1 cellular context compared by ENCODE assay signal in the genomic region with DNA sequence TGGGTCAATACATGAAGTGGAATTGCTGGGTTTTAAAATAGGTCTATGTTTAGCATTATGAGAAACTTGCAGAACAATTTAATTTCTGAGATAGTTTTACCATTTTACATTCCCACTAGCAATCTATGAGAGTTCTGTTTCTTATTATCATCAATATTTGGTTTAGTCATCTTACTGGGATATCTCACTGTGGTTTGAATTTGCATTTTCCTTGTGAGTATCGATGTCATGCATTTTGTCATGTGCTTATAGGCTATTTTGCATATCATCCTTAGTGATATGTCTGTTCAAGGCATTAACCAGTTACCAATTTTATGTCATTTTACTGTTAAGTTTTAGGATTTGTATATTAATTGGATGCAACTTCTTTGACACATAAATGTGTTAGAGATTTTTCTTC.
TF ChIP-seq lines count a peak whose summit lies in the region.

No MANE protein-coding gene starts in this region.

TF ChIP-seq in SK-N-SH treated with all-trans-retinoic acid at 6 μM for 48 hours, 23 proteins besides CTCF, POLR2A, EP300 and RAD21 (continued from another document):
- TF ChIP-seq, protein P1, sequence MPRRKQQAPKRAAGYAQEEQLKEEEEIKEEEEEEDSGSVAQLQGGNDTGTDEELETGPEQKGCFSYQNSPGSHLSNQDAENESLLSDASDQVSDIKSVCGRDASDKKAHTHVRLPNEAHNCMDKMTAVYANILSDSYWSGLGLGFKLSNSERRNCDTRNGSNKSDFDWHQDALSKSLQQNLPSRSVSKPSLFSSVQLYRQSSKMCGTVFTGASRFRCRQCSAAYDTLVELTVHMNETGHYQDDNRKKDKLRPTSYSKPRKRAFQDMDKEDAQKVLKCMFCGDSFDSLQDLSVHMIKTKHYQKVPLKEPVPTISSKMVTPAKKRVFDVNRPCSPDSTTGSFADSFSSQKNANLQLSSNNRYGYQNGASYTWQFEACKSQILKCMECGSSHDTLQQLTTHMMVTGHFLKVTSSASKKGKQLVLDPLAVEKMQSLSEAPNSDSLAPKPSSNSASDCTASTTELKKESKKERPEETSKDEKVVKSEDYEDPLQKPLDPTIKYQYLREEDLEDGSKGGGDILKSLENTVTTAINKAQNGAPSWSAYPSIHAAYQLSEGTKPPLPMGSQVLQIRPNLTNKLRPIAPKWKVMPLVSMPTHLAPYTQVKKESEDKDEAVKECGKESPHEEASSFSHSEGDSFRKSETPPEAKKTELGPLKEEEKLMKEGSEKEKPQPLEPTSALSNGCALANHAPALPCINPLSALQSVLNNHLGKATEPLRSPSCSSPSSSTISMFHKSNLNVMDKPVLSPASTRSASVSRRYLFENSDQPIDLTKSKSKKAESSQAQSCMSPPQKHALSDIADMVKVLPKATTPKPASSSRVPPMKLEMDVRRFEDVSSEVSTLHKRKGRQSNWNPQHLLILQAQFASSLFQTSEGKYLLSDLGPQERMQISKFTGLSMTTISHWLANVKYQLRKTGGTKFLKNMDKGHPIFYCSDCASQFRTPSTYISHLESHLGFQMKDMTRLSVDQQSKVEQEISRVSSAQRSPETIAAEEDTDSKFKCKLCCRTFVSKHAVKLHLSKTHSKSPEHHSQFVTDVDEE (CRISPR knock-in tag; IDR thresholded peaks at IDR 0.05), result no peak
- TF ChIP-seq CSDC2 (CRISPR knock-in tag; IDR thresholded peaks at IDR 0.05), result no peak
- TF ChIP-seq TCF4 (CRISPR knock-in tag; IDR thresholded peaks at IDR 0.05; ENCODE audit: borderline replicate concordance), result no peak
- no peak for TF ChIP-seq CSRNP3 (CRISPR knock-in tag; IDR thresholded peaks at IDR 0.05)
